15 cellular contexts compared by ENCODE assay signal in the genomic region with DNA sequence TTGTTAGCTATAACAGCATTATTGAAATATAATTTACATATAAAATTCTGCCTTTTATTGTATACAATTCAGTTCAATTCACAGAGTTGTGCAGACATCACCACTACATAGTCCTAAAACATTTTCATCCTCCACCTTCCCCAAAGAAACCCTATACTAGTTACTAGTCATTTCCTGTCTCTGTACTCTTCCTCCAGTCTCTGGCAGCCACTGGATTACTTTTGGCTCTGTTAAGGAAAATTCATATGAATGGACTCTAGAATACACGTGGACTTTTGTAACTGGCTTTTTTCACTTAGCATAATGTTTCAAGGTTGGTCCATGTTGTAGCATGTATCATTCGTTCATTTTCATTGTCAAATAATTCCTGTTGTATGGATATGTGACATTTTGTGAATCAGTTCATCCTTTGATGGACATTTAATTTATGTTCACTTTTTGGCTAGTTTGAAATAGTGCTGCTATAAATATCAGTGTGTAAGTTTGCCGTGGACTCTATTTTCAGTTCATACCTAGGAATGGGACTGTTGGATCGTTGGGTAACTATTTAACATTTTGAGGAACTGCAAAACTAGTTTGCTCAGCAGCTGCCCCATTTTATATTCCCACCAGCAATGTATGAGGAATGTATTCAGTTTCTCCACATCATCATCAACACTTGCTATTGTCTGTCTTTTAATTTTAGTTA. TPM values are rescaled to one million over a fixed set of nuclear protein-coding genes. Genes with fewer than 3 reads are reported as not detected.
A peak's percentile ranks its signal among the peaks of the same experiment; 100 is the strongest.
DNase-seq lines count a peak whose midpoint lies in the region; ATAC-seq, FAIRE-seq and TF ChIP-seq lines count a peak whose summit lies in the region.
"Had no signal": no experiment of that assay in that cellular context is flagged by ENCODE, and none has a peak within 500 bp of the region (broad histone marks: within the 10 kb centered on the region; RNA-seq: fewer than 3 reads in every experiment).

No MANE protein-coding gene starts in this region.

- intact Hi-C loops in dorsolateral prefrontal cortex (cut with DNase I) = no loop called here

- H3K27ac ChIP-seq in small intestine (ENCODE audit: low read depth in 1 of 2, low read length in 1 of 2) (no peak overlapping the region), dorsolateral prefrontal cortex (no peak overlapping the region)
- H3K27ac ChIP-seq: body of pancreas, pancreas had no signal

- ATAC-seq in stimulated activated naive CD8-positive, alpha-beta T cell treated with anti-CD3 and anti-CD28 coated beads, Interleukin-15, amount 100 ng/mL, for 72 hours = no peak
- ATAC-seq in T-helper 17 cell (no peak), GM21360 (IDR thresholded peaks at IDR 0.05; ENCODE audit: unreplicated experiment) (no peak), HG03139 (IDR thresholded peaks at IDR 0.05; ENCODE audit: unreplicated experiment) (no peak)
- ATAC-seq: activated CD4-positive, CD25-positive, alpha-beta regulatory T cell treated with anti-CD3 and anti-CD28 coated beads, Interleukin-2, amount 50 U/mL, for 24 hours; activated T-cell treated with anti-CD3 and anti-CD28 coated beads, Interleukin-2, amount 50 U/mL, for 4 hours; body of pancreas; pancreas had no signal

- WGBS in small intestine, 3 donors = 77 to 83% (median 78%) methylated on average over 4 of the region's 4 CpGs

- no peaks in the 10 kb centered on the region for H3K27me3 Mint-ChIP-seq in stimulated activated naive CD8-positive, alpha-beta T cell treated with anti-CD3 and anti-CD28 coated beads, Interleukin-15, Interleukin-2, amounts not matched to agents 100 ng/mL and 50 ng/mL, for 24 hours
- no peaks in the 10 kb centered on the region for H3K27me3 Mint-ChIP-seq in stimulated activated naive CD8-positive, alpha-beta T cell treated with anti-CD3 and anti-CD28 coated beads, Interleukin-15, amount 100 ng/mL, for 72 hours
- no peaks in the 10 kb centered on the region for H3K27me3 Mint-ChIP-seq in T-helper 17 cell

- H3K9me3 ChIP-seq in T-helper 17 cell (ENCODE audit: control insufficient read depth, low read length, poor library complexity, severe bottlenecking) (no peaks in the 10 kb centered on the region), small intestine (ENCODE audit: control insufficient read depth, low read depth) (no peaks in the 10 kb centered on the region)
- H3K9me3 ChIP-seq: body of pancreas, pancreas had no signal

- H3K36me3 Mint-ChIP-seq in stimulated activated naive CD8-positive, alpha-beta T cell treated with anti-CD3 and anti-CD28 coated beads, Interleukin-15, Interleukin-2, amounts not matched to agents 100 ng/mL and 50 ng/mL, for 24 hours (ENCODE audit: low read depth) = peaks cover 24% of the 10 kb centered on the region
- peaks cover 2% of the 10 kb centered on the region for H3K36me3 Mint-ChIP-seq in T-helper 17 cell (ENCODE audit: low read depth)

- no peak for FAIRE-seq in small intestine (lab: Jason Lieb, UNC)
- FAIRE-seq: pancreas had no signal

- H3K4me1 Mint-ChIP-seq in stimulated activated naive CD8-positive, alpha-beta T cell treated with anti-CD3 and anti-CD28 coated beads, Interleukin-15, Interleukin-2, amounts not matched to agents 100 ng/mL and 50 ng/mL, for 24 hours (ENCODE audit: low read depth) = peaks cover 52% of the 10 kb centered on the region
- peaks cover 55% of the 10 kb centered on the region for H3K4me1 Mint-ChIP-seq in stimulated activated naive CD8-positive, alpha-beta T cell treated with anti-CD3 and anti-CD28 coated beads, Interleukin-15, amount 100 ng/mL, for 72 hours
- H3K4me1 Mint-ChIP-seq in T-helper 17 cell = peaks cover 46% of the 10 kb centered on the region

- H3K27ac Mint-ChIP-seq in stimulated activated naive CD8-positive, alpha-beta T cell treated with anti-CD3 and anti-CD28 coated beads, Interleukin-15, Interleukin-2, amounts not matched to agents 100 ng/mL and 50 ng/mL, for 24 hours = peak overlapping the region; percentile 66
- H3K27ac Mint-ChIP-seq in stimulated activated naive CD8-positive, alpha-beta T cell treated with anti-CD3 and anti-CD28 coated beads, Interleukin-15, amount 100 ng/mL, for 72 hours = no peak overlapping the region
- peak overlapping the region; percentile 63 for H3K27ac Mint-ChIP-seq in T-helper 17 cell

- DNase-seq in stimulated activated naive CD8-positive, alpha-beta T cell treated with anti-CD3 and anti-CD28 coated beads, Interleukin-15, amount 100 ng/mL, for 72 hours = no peak
- DNase-seq in T-helper 17 cell (no peak), fibroblast of peridontal ligament (ENCODE audit: extremely low read depth) (peak; percentile 40), small intestine (no peak), dorsolateral prefrontal cortex (no peak)
- DNase-seq: activated T-cell treated with anti-CD3 and anti-CD28 coated beads, Interleukin-2, amount 50 U/mL, for 4 hours; body of pancreas; midbrain; MM.1S; pancreas; stimulated activated CD4-positive, alpha-beta T cell treated with anti-CD3 and anti-CD28 coated beads, Interleukin-15, amount 100 ng/mL, for 24 hours had no signal

- H3K4me3 Mint-ChIP-seq in stimulated activated naive CD8-positive, alpha-beta T cell treated with anti-CD3 and anti-CD28 coated beads, Interleukin-15, Interleukin-2, amounts not matched to agents 100 ng/mL and 50 ng/mL, for 24 hours = no peak overlapping the region
- no peak overlapping the region for H3K4me3 Mint-ChIP-seq in stimulated activated naive CD8-positive, alpha-beta T cell treated with anti-CD3 and anti-CD28 coated beads, Interleukin-15, amount 100 ng/mL, for 72 hours
- no peak overlapping the region for H3K4me3 Mint-ChIP-seq in T-helper 17 cell
- H3K4me3 Mint-ChIP-seq: activated T-cell treated with anti-CD3 and anti-CD28 coated beads, Interleukin-2, amount 50 U/mL, for 4 hours had no signal

- H3K27me3 ChIP-seq in small intestine (ENCODE audit: control insufficient read depth in 2 of 2, insufficient read depth in 2 of 2, low read length in 2 of 2) (no peaks in the 10 kb centered on the region), dorsolateral prefrontal cortex (no peaks in the 10 kb centered on the region)
- H3K27me3 ChIP-seq: body of pancreas, pancreas had no signal

- TF ChIP-seq CTCF in dorsolateral prefrontal cortex (IDR thresholded peaks at IDR 0.05 in 54 of 56, conservative IDR thresholded peaks at IDR 0.05 in 2 of 56; ENCODE audit: low read depth in 1 of 56, partially characterized antibody in 56 of 56) = no peak

- no peak overlapping the region for H3K4me3 ChIP-seq in small intestine (ENCODE audit: low read depth in 1 of 2, low read length in 2 of 2)
- no peak overlapping the region for H3K4me3 ChIP-seq in dorsolateral prefrontal cortex
- H3K4me3 ChIP-seq: body of pancreas, pancreas had no signal

- peaks cover 2% of the 10 kb centered on the region in 2 donors for H3K36me3 ChIP-seq in small intestine (ENCODE audit: control insufficient read depth in 2 of 2, insufficient read depth in 2 of 2, low read length in 2 of 2)
- H3K36me3 ChIP-seq: pancreas had no signal

- no peaks in the 10 kb centered on the region for H3K9me3 Mint-ChIP-seq in stimulated activated naive CD8-positive, alpha-beta T cell treated with anti-CD3 and anti-CD28 coated beads, Interleukin-15, Interleukin-2, amounts not matched to agents 100 ng/mL and 50 ng/mL, for 24 hours
- H3K9me3 Mint-ChIP-seq in stimulated activated naive CD8-positive, alpha-beta T cell treated with anti-CD3 and anti-CD28 coated beads, Interleukin-15, amount 100 ng/mL, for 72 hours = no peaks in the 10 kb centered on the region
- H3K9me3 Mint-ChIP-seq: activated T-cell treated with anti-CD3 and anti-CD28 coated beads, Interleukin-2, amount 50 U/mL, for 4 hours had no signal

- H3K4me1 ChIP-seq in small intestine (ENCODE audit: control insufficient read depth in 2 of 2, insufficient read depth in 1 of 2, low read depth in 1 of 2, low read length in 1 of 2) = peaks cover 2 to 3% of the 10 kb centered on the region in 2 donors

RNA-seq across cellular contexts. Expression of a gene that starts 9.7 kb away (rescaled TPM):
- total RNA-seq in T-helper 17 cell (10 to 100 TPM; 28.9 to 36.3 TPM), dorsolateral prefrontal cortex (10 to 100 TPM; 31.0 to 47.1 (median 37.4) TPM)
- 1 to 10 TPM; 5.9 to 7.8 (median 7.8) TPM for polyA plus RNA-seq in small intestine

Comparison
In these comparisons a context has a peak if more than half of its experiments do, and no peak if none do; other contexts are left out.
1. H3K27ac Mint-ChIP-seq: peak in stimulated activated naive CD8-positive, alpha-beta T cell treated with anti-CD3 and anti-CD28 coated beads, Interleukin-15, Interleukin-2, amounts not matched to agents 100 ng/mL and 50 ng/mL, for 24 hours (single experiment) and T-helper 17 cell (single experiment); none in stimulated activated naive CD8-positive, alpha-beta T cell treated with anti-CD3 and anti-CD28 coated beads, Interleukin-15, amount 100 ng/mL, for 72 hours (0 of 2).